ENCODE assay signal across 27 cellular contexts in the genomic region with DNA sequence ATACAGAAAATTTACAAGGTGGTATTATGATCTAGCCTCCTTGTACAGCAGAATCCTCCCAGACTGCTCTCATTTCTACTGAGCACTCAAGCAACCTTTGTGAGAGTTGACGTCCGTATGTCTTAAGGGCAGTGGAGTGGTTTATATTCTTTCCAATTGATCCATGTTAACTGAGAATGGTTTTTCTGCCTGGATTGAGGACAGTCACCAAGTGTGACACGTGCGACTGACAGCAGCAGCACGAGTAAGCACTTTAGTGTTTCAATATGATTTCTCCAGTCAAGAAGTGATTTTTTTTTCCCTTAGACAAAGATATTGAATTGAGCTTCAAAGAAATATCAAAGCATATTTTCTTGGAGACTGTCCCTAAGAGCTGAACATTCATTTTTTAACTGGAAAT.
"Had no signal": no experiment of that assay in that cellular context is flagged by ENCODE, and none has a peak within 500 bp of the region (broad histone marks: within the 10 kb centered on the region; RNA-seq: fewer than 3 reads in every experiment).

No MANE protein-coding gene starts in this region.

- FAIRE-seq: pancreas, urothelium cell line had no signal

- H3K9me3 ChIP-seq: neutrophil, pancreas, prostate gland, spleen, thoracic aorta, thyroid gland, tibial nerve, upper lobe of left lung, vagina had no signal

- H3K36me3 ChIP-seq: neutrophil, pancreas, prostate gland, spleen, thoracic aorta, thyroid gland, tibial nerve, upper lobe of left lung, vagina had no signal

- DNase-seq: naive thymus-derived CD4-positive, alpha-beta T cell; natural killer cell; nucleus accumbens; pancreas; right cardiac atrium; spleen; stimulated activated CD4-positive, alpha-beta T cell treated with anti-CD3 and anti-CD28 coated beads, Interleukin-12 subunit alpha, Interleukin-12 subunit beta, amount 100 ng/mL, for 4 hours; stimulated activated CD4-positive, alpha-beta T cell treated with anti-CD3 and anti-CD28 coated beads, Interleukin-1b, Interleukin-23, amount 100 ng/mL, for 48 hours; stimulated activated CD4-positive, alpha-beta T cell treated with anti-CD3 and anti-CD28 coated beads, Interleukin-4, amount 100 ng/mL, for 1 hour; stimulated activated CD4-positive, alpha-beta T cell treated with anti-CD3 and anti-CD28 coated beads, Interleukin-4, amount 100 ng/mL, for 4 hours; stimulated activated CD8-positive, alpha-beta memory T cell treated with anti-CD3 and anti-CD28 coated beads, Interleukin-4, amount 100 ng/mL, for 48 hours; stimulated activated naive CD4-positive, alpha-beta T cell; stimulated activated naive CD8-positive, alpha-beta T cell treated with anti-CD3 and anti-CD28 coated beads, Interleukin-15, amount 100 ng/mL, for 72 hours; stimulated activated naive CD8-positive, alpha-beta T cell treated with anti-CD3 and anti-CD28 coated beads, Interleukin-15, Interleukin-2, amounts not matched to agents 100 U/mL and 50 U/mL, for 24 hours; thyroid gland; trophoblast cell; upper lobe of left lung had no signal

- ATAC-seq: naive thymus-derived CD4-positive, alpha-beta T cell; natural killer cell; pancreas; right cardiac atrium; sciatic nerve; stimulated activated memory B cell treated with anti-CD40 and anti-IgM and Interleukin-4, amounts not matched to agents 10 μg/mL and 1 μg/mL and 100 μg/mL, for 72 hours; stimulated activated naive CD8-positive, alpha-beta T cell treated with anti-CD3 and anti-CD28 coated beads, Interleukin-15, amount 100 ng/mL, for 72 hours; stimulated activated naive CD8-positive, alpha-beta T cell treated with anti-CD3 and anti-CD28 coated beads, Interleukin-15, Interleukin-2, amounts not matched to agents 100 U/mL and 50 U/mL, for 24 hours had no signal

- H3K27ac ChIP-seq: neutrophil, pancreas, prostate gland, skin epidermis, spleen, thoracic aorta, thyroid gland, tibial nerve, upper lobe of left lung, vagina had no signal

- H3K27me3 ChIP-seq: neutrophil, pancreas, spleen, thyroid gland, tibial nerve, upper lobe of left lung, vagina had no signal

- H3K4me1 ChIP-seq: pancreas, prostate gland, spleen, thyroid gland, upper lobe of left lung, vagina had no signal

- H3K4me3 ChIP-seq: pancreas, prostate gland, skin epidermis, smooth muscle cell, spleen, thoracic aorta, thyroid gland, tibial nerve, upper lobe of left lung, vagina had no signal

- H3K4me2 ChIP-seq: smooth muscle cell had no signal
